ENCODE assay signal across 29 cellular contexts in genomic region chr7:158244430-158244829, GRCh38.
"Had no signal": no experiment of that assay in that cellular context is flagged by ENCODE, and none has a peak within 500 bp of the region (broad histone marks: within the 10 kb centered on the region; RNA-seq: fewer than 3 reads in every experiment).

No MANE protein-coding gene starts in this region.

- H3K27me3 Mint-ChIP-seq: activated B cell treated with CpG ODN at 0.5 μM for 24 hours; activated CD4-positive, alpha-beta memory T cell treated with anti-CD3 and anti-CD28 coated beads, Interleukin-2, amount 10 ng/mL, durations not matched to agents 7 days and 5 days; activated CD4-positive, alpha-beta T cell treated with anti-CD3 and anti-CD28 coated beads, Interleukin-2, amount 10 ng/mL, durations not matched to agents 7 days and 5 days; activated naive CD4-positive, alpha-beta T cell treated with anti-CD3 and anti-CD28 coated beads, Interleukin-2, amount 10 ng/mL, durations not matched to agents 7 days and 5 days; activated T-cell treated with anti-CD3 and anti-CD28 coated beads, Interleukin-2, amount 50 U/mL, for 24 hours; T-helper 17 cell had no signal

- H3K9me3 Mint-ChIP-seq: activated B cell treated with CpG ODN at 0.5 μM for 24 hours; activated naive CD4-positive, alpha-beta T cell treated with anti-CD3 and anti-CD28 coated beads, Interleukin-2, amount 50 U/mL, for 72 hours; activated T-cell treated with anti-CD3 and anti-CD28 coated beads, Interleukin-2, amount 50 U/mL, for 24 hours; activated T-cell treated with anti-CD3 and anti-CD28 coated beads, Interleukin-2, amount 50 U/mL, for 72 hours had no signal

- H3K4me1 Mint-ChIP-seq: activated B cell treated with CpG ODN at 0.5 μM for 24 hours; activated CD4-positive, alpha-beta memory T cell treated with anti-CD3 and anti-CD28 coated beads, Interleukin-2, amount 10 ng/mL, durations not matched to agents 7 days and 5 days; activated CD4-positive, alpha-beta T cell treated with anti-CD3 and anti-CD28 coated beads, Interleukin-2, amount 10 ng/mL, durations not matched to agents 7 days and 5 days; activated naive CD4-positive, alpha-beta T cell treated with anti-CD3 and anti-CD28 coated beads, Interleukin-2, amount 10 ng/mL, durations not matched to agents 7 days and 5 days; T-helper 17 cell had no signal

- H3K36me3 ChIP-seq: brain microvascular endothelial cell, gastrocnemius medialis, heart left ventricle, WERI-Rb-1 had no signal

- H3K4me3 ChIP-seq: gastrocnemius medialis, heart left ventricle had no signal

- H3K4me3 Mint-ChIP-seq: activated B cell treated with CpG ODN at 0.5 μM for 24 hours; activated CD4-positive, alpha-beta memory T cell treated with anti-CD3 and anti-CD28 coated beads, Interleukin-2, amount 10 ng/mL, durations not matched to agents 7 days and 5 days; activated CD4-positive, alpha-beta T cell treated with anti-CD3 and anti-CD28 coated beads, Interleukin-2, amount 10 ng/mL, durations not matched to agents 7 days and 5 days; activated naive CD4-positive, alpha-beta T cell treated with anti-CD3 and anti-CD28 coated beads, Interleukin-2, amount 10 ng/mL, durations not matched to agents 7 days and 5 days; activated T-cell treated with anti-CD3 and anti-CD28 coated beads, Interleukin-2, amount 50 U/mL, for 24 hours; activated T-cell treated with anti-CD3 and anti-CD28 coated beads, Interleukin-2, amount 50 U/mL, for 72 hours; T-helper 17 cell; T-helper 2 cell treated with Interferon-gamma antibody and Interleukin-4, amounts not matched to agents 5 μg/mL and 100 μg/mL, for 36 hours had no signal

- FAIRE-seq: astrocyte, colon had no signal

- H3K4me1 ChIP-seq: foreskin keratinocyte, gastrocnemius medialis, heart left ventricle had no signal

- H3K27ac ChIP-seq: brain microvascular endothelial cell, foreskin keratinocyte, gastrocnemius medialis, WERI-Rb-1 had no signal

- DNase-seq: activated B cell treated with CpG ODN at 0.5 μM for 24 hours; activated CD4-positive, alpha-beta memory T cell treated with anti-CD3 and anti-CD28 coated beads, Interleukin-2, amount 10 ng/mL, durations not matched to agents 7 days and 5 days; activated CD4-positive, alpha-beta T cell treated with anti-CD3 and anti-CD28 coated beads, Interleukin-2, amount 10 ng/mL, durations not matched to agents 7 days and 5 days; activated CD4-positive, alpha-beta T cell treated with anti-CD3 and anti-CD28 coated beads, Interleukin-2, amount 50 U/mL, for 4 hours; activated gamma-delta T cell; activated naive CD4-positive, alpha-beta T cell; activated naive CD4-positive, alpha-beta T cell treated with anti-CD3 and anti-CD28 coated beads, Interleukin-2, amount 10 ng/mL, durations not matched to agents 7 days and 5 days; activated T-cell treated with anti-CD3 and anti-CD28 coated beads for 4 hours; activated T-cell treated with anti-CD3 and anti-CD28 coated beads, Interleukin-2, amount 50 U/mL, for 24 hours; activated T-cell treated with anti-CD3 and anti-CD28 coated beads, Interleukin-2, amount 50 U/mL, for 72 hours; amniotic stem cell; anterior cingulate cortex; brain microvascular endothelial cell; caudate nucleus; effector CD8-positive, alpha-beta T cell; foreskin keratinocyte; gastrocnemius medialis; glutamatergic neuron; heart left ventricle; T-helper 1 cell; T-helper 17 cell; T1000; WERI-Rb-1 had no signal

- ATAC-seq: activated CD4-positive, CD25-positive, alpha-beta regulatory T cell treated with anti-CD3 and anti-CD28 coated beads, Interleukin-2, amount 50 U/mL, for 24 hours; activated naive CD4-positive, alpha-beta T cell treated with anti-CD3 and anti-CD28 coated beads, Interleukin-2, amount 50 U/mL, for 72 hours; activated T-cell treated with anti-CD3 and anti-CD28 coated beads, Interleukin-2, amount 50 U/mL, for 72 hours; esophagus mucosa; foreskin keratinocyte; gastrocnemius medialis; heart left ventricle; T-helper 17 cell had no signal

- H3K27ac Mint-ChIP-seq: activated B cell treated with CpG ODN at 0.5 μM for 24 hours; activated CD4-positive, alpha-beta memory T cell treated with anti-CD3 and anti-CD28 coated beads, Interleukin-2, amount 10 ng/mL, durations not matched to agents 7 days and 5 days; activated CD4-positive, alpha-beta T cell treated with anti-CD3 and anti-CD28 coated beads, Interleukin-2, amount 10 ng/mL, durations not matched to agents 7 days and 5 days; activated naive CD4-positive, alpha-beta T cell treated with anti-CD3 and anti-CD28 coated beads, Interleukin-2, amount 10 ng/mL, durations not matched to agents 7 days and 5 days; activated naive CD4-positive, alpha-beta T cell treated with anti-CD3 and anti-CD28 coated beads, Interleukin-2, amount 50 U/mL, for 72 hours; activated T-cell treated with anti-CD3 and anti-CD28 coated beads, Interleukin-2, amount 50 U/mL, for 24 hours; activated T-cell treated with anti-CD3 and anti-CD28 coated beads, Interleukin-2, amount 50 U/mL, for 72 hours; T-helper 17 cell; T-helper 2 cell treated with Interferon-gamma antibody and Interleukin-4, amounts not matched to agents 5 μg/mL and 100 μg/mL, for 36 hours had no signal

- H3K36me3 Mint-ChIP-seq: activated naive CD4-positive, alpha-beta T cell treated with anti-CD3 and anti-CD28 coated beads, Interleukin-2, amount 10 ng/mL, durations not matched to agents 7 days and 5 days; activated naive CD4-positive, alpha-beta T cell treated with anti-CD3 and anti-CD28 coated beads, Interleukin-2, amount 50 U/mL, for 72 hours had no signal

- H3K9me3 ChIP-seq: gastrocnemius medialis had no signal

- H3K27me3 ChIP-seq: brain microvascular endothelial cell, foreskin keratinocyte, gastrocnemius medialis, heart left ventricle had no signal
